ENCODE assay signal across 20 cellular contexts in the genomic region with DNA sequence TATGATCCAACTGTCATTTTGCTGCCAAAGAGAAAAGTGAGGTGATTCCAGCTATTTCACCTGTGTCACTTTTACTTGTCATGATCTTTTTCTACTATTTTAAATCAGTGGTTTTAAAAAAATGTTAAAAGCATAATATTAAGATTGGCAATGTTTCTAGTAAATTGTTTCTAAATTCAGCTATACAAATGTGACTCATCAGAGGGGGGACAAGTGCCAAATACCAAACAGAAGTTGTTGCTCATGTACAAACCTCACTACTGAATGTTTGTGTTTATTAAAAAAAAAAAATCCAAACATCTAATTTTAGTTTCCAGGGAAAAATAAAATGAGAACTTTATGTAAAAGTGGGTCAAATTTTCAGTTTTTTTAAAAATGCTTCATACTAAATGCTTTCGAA.
DNase-seq lines count a peak whose midpoint lies in the region; ATAC-seq and TF ChIP-seq lines count a peak whose summit lies in the region.
"Had no signal": no experiment of that assay in that cellular context is flagged by ENCODE, and none has a peak within 500 bp of the region (broad histone marks: within the 10 kb centered on the region; RNA-seq: fewer than 3 reads in every experiment).

No MANE protein-coding gene starts in this region.

- no peak overlapping the region for H3K4me3 Mint-ChIP-seq in nephron progenitor cell
- H3K4me3 Mint-ChIP-seq: activated T-cell treated with anti-CD3 and anti-CD28 coated beads, Interleukin-2, amount 50 U/mL, for 72 hours; endodermal cell had no signal

- no peaks in the 10 kb centered on the region for H3K4me1 Mint-ChIP-seq in nephron progenitor cell

- no peaks in the 10 kb centered on the region for H3K9me3 Mint-ChIP-seq in nephron progenitor cell

- H3K27ac Mint-ChIP-seq in nephron progenitor cell, result no peak overlapping the region
- H3K27ac Mint-ChIP-seq: activated T-cell treated with anti-CD3 and anti-CD28 coated beads, Interleukin-2, amount 50 U/mL, for 72 hours; endodermal cell had no signal

- no peaks in the 10 kb centered on the region for H3K36me3 Mint-ChIP-seq in nephron progenitor cell (ENCODE audit: low read depth)

- no peak for ATAC-seq in GM18868 (IDR thresholded peaks at IDR 0.05; ENCODE audit: unreplicated experiment)
- ATAC-seq: activated T-cell treated with anti-CD3 and anti-CD28 coated beads, Interleukin-2, amount 50 U/mL, for 72 hours had no signal

- peaks cover 6% of the 10 kb centered on the region for H3K27me3 Mint-ChIP-seq in nephron progenitor cell (ENCODE audit: low read depth, poor library complexity)

- DNase-seq in Ammon's horn (ENCODE audit: low spot score), result peak; percentile 23
- peak; percentile 77 for DNase-seq in NCI-H446 treated with DMSO at 0.1 percent for 48 hours (lab: John Stamatoyannopoulos, UW)
- peak; percentile 61 for DNase-seq in dedifferentiated amniotic fluid mesenchymal stem cell (ENCODE audit: extremely low spot score)
- peak; percentile 57 for DNase-seq in myocyte (ENCODE audit: low read depth)
- DNase-seq in AML-193 (lab: John Stamatoyannopoulos, UW), result no peak
- DNase-seq in COLO668 (lab: John Stamatoyannopoulos, UW; ENCODE audit: unreplicated experiment), result no peak
- no peak for DNase-seq in nephron progenitor cell
- DNase-seq: activated CD4-positive, alpha-beta T cell treated with anti-CD3 and anti-CD28 coated beads for 48 hours; activated T-cell treated with anti-CD3 and anti-CD28 coated beads, Interleukin-2, amount 50 U/mL, for 72 hours; amygdala; BE2C; DMS 273 treated with DMSO at 0.1 percent for 48 hours; endodermal cell; head of caudate nucleus; MM.1S; ovary; spleen; stimulated activated naive CD4-positive, alpha-beta T cell treated with Interleukin-2 at 50 U/mL for 16 hours; T-helper 2 cell had no signal

- TF ChIP-seq CTCF in nephron progenitor cell (IDR thresholded peaks at IDR 0.05), result no peak

Comparison
In these comparisons a context has a peak if more than half of its experiments do, and no peak if none do; other contexts are left out.
1. DNase-seq: peak in Ammon's horn (single experiment), NCI-H446 treated with DMSO at 0.1 percent for 48 hours (single experiment), dedifferentiated amniotic fluid mesenchymal stem cell (single experiment) and myocyte (single experiment); none in AML-193 (0 of 2), COLO668 (single experiment) and nephron progenitor cell (single experiment).